17 cellular contexts compared by ENCODE assay signal in genomic region chr4:94649381-94650128, GRCh38.
A peak's percentile ranks its signal among the peaks of the same experiment; 100 is the strongest.
DNase-seq lines count a peak whose midpoint lies in the region; ATAC-seq and TF ChIP-seq lines count a peak whose summit lies in the region.
"Had no signal": no experiment of that assay in that cellular context is flagged by ENCODE, and none has a peak within 500 bp of the region (broad histone marks: within the 10 kb centered on the region; RNA-seq: fewer than 3 reads in every experiment).

No MANE protein-coding gene starts in this region.

- no peaks in the 10 kb centered on the region for H3K27me3 Mint-ChIP-seq in endothelial cell (ENCODE audit: unreplicated experiment)

- CTCF ChIA-PET in PC-3 (lab: Charles Lee): no interaction called here

- H3F3A ChIP-seq in PC-3 (ENCODE audit: low read length, unreplicated experiment): no peaks in the 10 kb centered on the region

- H3K9me3 ChIP-seq in PC-3 (ENCODE audit: low read length): no peaks in the 10 kb centered on the region
- H3K9me3 ChIP-seq in osteoblast (ENCODE audit: low read depth, low read length): no peaks in the 10 kb centered on the region
- H3K9me3 ChIP-seq: ascending aorta, vagina had no signal

- intact Hi-C loops in PC-3 (cut with micrococcal nuclease): no loop called here

- H3K4me1 ChIP-seq in PC-3 (ENCODE audit: insufficient read depth, low read length) (peaks cover 17% of the 10 kb centered on the region; the same call in 1 of the 2 replicates), osteoblast (ENCODE audit: insufficient read depth, low read length) (peaks cover 17% of the 10 kb centered on the region)
- H3K4me1 ChIP-seq: vagina had no signal

- ATAC-seq in PC-3: no peak

- no peak overlapping the region for H3K9ac ChIP-seq in PC-3 (ENCODE audit: low read length)
- H3K9ac ChIP-seq: neural progenitor cell had no signal

- no peaks in the 10 kb centered on the region for H3K9me3 Mint-ChIP-seq in endothelial cell (ENCODE audit: unreplicated experiment)
- H3K9me3 Mint-ChIP-seq: neural progenitor cell had no signal

- peak overlapping the region; percentile 32 for H3K27ac ChIP-seq in C4-2B
- no peak overlapping the region for H3K27ac ChIP-seq in PC-3 (ENCODE audit: low read length)
- peak overlapping the region; percentile 24 for H3K27ac ChIP-seq in osteoblast (ENCODE audit: low read depth, low read length)
- H3K27ac ChIP-seq: neural progenitor cell, vagina had no signal

- H3K27me3 ChIP-seq in PC-3 (ENCODE audit: low read length): no peaks in the 10 kb centered on the region
- no peaks in the 10 kb centered on the region for H3K27me3 ChIP-seq in osteoblast (ENCODE audit: insufficient read depth, low read length)
- H3K27me3 ChIP-seq: ascending aorta, neural progenitor cell, vagina had no signal

- H3K4me1 Mint-ChIP-seq in endothelial cell (ENCODE audit: unreplicated experiment): peaks cover 10% of the 10 kb centered on the region
- H3K4me1 Mint-ChIP-seq: neural progenitor cell had no signal

- H3K4me2 ChIP-seq in PC-3 (ENCODE audit: low read length) (0 out of 2 replicates have a peak overlapping the region, but pooled peaks have one; percentile 9), osteoblast (ENCODE audit: insufficient read depth, low read length) (no peak overlapping the region)
- H3K4me2 ChIP-seq: neural progenitor cell had no signal

- peak overlapping the region; percentile 15 for H3K27ac Mint-ChIP-seq in endothelial cell (ENCODE audit: unreplicated experiment)
- H3K27ac Mint-ChIP-seq: neural progenitor cell had no signal

- no peak overlapping the region for H3K4me3 Mint-ChIP-seq in endothelial cell (ENCODE audit: unreplicated experiment)
- H3K4me3 Mint-ChIP-seq: neural progenitor cell had no signal

- H2AFZ ChIP-seq in PC-3 (ENCODE audit: low read length): no peak overlapping the region
- H2AFZ ChIP-seq in osteoblast (ENCODE audit: low read length): no peak overlapping the region
- H2AFZ ChIP-seq: neural progenitor cell had no signal

- no peaks in the 10 kb centered on the region for H3K9me2 ChIP-seq in PC-3 (replicated peaks; ENCODE audit: low read length)

- POLR2A ChIA-PET in PC-3 (lab: Charles Lee; ENCODE audit: unreplicated experiment): no interaction called here

- no peak overlapping the region for H3K4me3 ChIP-seq in PC-3 (ENCODE audit: low read length)
- no peak overlapping the region for H3K4me3 ChIP-seq in osteoblast (ENCODE audit: insufficient read depth, low read length)
- H3K4me3 ChIP-seq: ascending aorta, neural progenitor cell, vagina had no signal

- no TSS peak for BruUV-seq in PC-3 (replicated peaks; lab: Mats Ljungman, UMichigan)

- H3K36me3 Mint-ChIP-seq in endothelial cell (ENCODE audit: low read depth, unreplicated experiment): peaks cover 15% of the 10 kb centered on the region

- H3K79me2 ChIP-seq in PC-3 (ENCODE audit: low read length): no peaks in the 10 kb centered on the region
- H3K79me2 ChIP-seq in osteoblast (ENCODE audit: insufficient read depth, low read length): peaks cover 17% of the 10 kb centered on the region

- DNase-seq in PC-3: no peak
- no peak for DNase-seq in endothelial cell (ENCODE audit: low spot score)
- DNase-seq in osteoblast (ENCODE audit: insufficient read length, low spot score, missing footprints): peak; percentile 19
- DNase-seq in activated CD8-positive, alpha-beta memory T cell treated with anti-CD3 and anti-CD28 coated beads, Interleukin-2, amount 50 U/mL, for 48 hours: no peak
- DNase-seq in NCI-H82 (lab: John Stamatoyannopoulos, UW): no peak
- no peak for DNase-seq in NCI-H2107 treated with DMSO at 0.1 percent for 48 hours (lab: John Stamatoyannopoulos, UW; ENCODE audit: unreplicated experiment)
- DNase-seq in NCI-H2081 (lab: John Stamatoyannopoulos, UW): no peak
- DNase-seq: activated CD4-positive, CD25-positive, alpha-beta regulatory T cell treated with anti-CD3 and anti-CD28 coated beads, Interleukin-2, amount 50 U/mL, for 72 hours; hypothalamus; kidney glomerular epithelial cell; NCI-H2029; NCI-H524 treated with DMSO at 0.1 percent for 48 hours; T-helper 9 cell had no signal

- H4K20me1 ChIP-seq in PC-3 (ENCODE audit: low read length) (no peaks in the 10 kb centered on the region), osteoblast (ENCODE audit: insufficient read depth, low read length) (no peaks in the 10 kb centered on the region)

- H3K36me3 ChIP-seq in PC-3 (ENCODE audit: low read depth, low read length) (0 out of 2 replicates have a peak, but pooled peaks cover 3% of the 10 kb centered on the region), osteoblast (ENCODE audit: insufficient read depth, low read length) (peaks cover 46% of the 10 kb centered on the region)
- H3K36me3 ChIP-seq: neural progenitor cell had no signal

- TF ChIP-seq CTCF in C4-2B (conservative IDR thresholded peaks at IDR 0.05) (peak; percentile 26), PC-3 (conservative IDR thresholded peaks at IDR 0.05; ENCODE audit: low read depth, low read length) (0 out of 2 replicates have a peak, but pooled peaks have one; percentile 24), endothelial cell (IDR thresholded peaks at IDR 0.05; ENCODE audit: unreplicated experiment) (no peak), osteoblast (IDR thresholded peaks at IDR 0.05; ENCODE audit: extremely low read depth, low read depth, low read length) (no peak)

Comparison
In these comparisons a context has a peak if more than half of its experiments do, and no peak if none do; other contexts are left out.
1. CTCF ChIP-seq: peak in C4-2B (single experiment) and PC-3 (single experiment); none in endothelial cell (single experiment) and osteoblast (single experiment).